Comparison of ENCODE assay signal across 1 cellular context in the genomic region with DNA sequence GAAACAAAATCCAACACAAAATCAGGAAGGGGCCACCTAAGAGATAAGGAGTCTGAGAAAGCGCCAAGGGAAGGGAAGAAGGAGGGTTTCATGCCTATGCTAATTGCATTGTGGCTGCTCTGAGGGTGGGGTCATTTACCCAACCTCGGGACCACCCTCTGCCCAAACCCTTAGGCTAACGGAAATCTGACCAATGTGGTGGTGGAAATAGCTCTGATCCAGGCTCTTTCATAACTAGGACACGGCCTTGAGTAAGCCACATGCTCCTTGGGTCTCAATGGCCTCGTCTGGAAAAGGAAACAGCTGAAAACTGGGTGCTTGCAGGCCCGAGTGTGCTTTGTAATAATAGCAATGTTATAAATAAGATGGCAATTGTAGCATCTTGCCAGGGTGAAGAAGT.
A peak's percentile ranks its signal among the peaks of the same experiment; 100 is the strongest.
TF ChIP-seq lines count a peak whose summit lies in the region.

No MANE protein-coding gene starts in this region.

TF ChIP-seq in K562, 482 proteins besides CTCF, POLR2A, EP300 and RAD21:
- TF ChIP-seq, protein P1, sequence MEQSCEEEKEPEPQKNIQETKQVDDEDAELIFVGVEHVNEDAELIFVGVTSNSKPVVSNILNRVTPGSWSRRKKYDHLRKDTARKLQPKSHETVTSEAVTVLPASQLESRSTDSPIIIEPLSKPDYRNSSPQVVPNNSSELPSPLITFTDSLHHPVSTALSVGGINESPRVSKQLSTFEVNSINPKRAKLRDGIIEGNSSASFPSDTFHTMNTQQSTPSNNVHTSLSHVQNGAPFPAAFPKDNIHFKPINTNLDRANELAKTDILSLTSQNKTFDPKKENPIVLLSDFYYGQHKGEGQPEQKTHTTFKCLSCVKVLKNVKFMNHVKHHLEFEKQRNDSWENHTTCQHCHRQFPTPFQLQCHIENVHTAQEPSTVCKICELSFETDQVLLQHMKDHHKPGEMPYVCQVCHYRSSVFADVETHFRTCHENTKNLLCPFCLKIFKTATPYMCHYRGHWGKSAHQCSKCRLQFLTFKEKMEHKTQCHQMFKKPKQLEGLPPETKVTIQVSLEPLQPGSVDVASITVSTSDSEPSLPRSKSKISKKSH (CRISPR knock-in tag; IDR thresholded peaks at IDR 0.05): no peak
- TF ChIP-seq L3MBTL2 (IDR thresholded peaks at IDR 0.05): peak; percentile 71; the same call in 1 of the 2 replicates
- TF ChIP-seq CBX8 (IDR thresholded peaks at IDR 0.05; ENCODE audit: borderline replicate concordance, extremely low read depth, low read depth, low read length, poor library complexity, severe bottlenecking): no peak
- TF ChIP-seq, protein P2, sequence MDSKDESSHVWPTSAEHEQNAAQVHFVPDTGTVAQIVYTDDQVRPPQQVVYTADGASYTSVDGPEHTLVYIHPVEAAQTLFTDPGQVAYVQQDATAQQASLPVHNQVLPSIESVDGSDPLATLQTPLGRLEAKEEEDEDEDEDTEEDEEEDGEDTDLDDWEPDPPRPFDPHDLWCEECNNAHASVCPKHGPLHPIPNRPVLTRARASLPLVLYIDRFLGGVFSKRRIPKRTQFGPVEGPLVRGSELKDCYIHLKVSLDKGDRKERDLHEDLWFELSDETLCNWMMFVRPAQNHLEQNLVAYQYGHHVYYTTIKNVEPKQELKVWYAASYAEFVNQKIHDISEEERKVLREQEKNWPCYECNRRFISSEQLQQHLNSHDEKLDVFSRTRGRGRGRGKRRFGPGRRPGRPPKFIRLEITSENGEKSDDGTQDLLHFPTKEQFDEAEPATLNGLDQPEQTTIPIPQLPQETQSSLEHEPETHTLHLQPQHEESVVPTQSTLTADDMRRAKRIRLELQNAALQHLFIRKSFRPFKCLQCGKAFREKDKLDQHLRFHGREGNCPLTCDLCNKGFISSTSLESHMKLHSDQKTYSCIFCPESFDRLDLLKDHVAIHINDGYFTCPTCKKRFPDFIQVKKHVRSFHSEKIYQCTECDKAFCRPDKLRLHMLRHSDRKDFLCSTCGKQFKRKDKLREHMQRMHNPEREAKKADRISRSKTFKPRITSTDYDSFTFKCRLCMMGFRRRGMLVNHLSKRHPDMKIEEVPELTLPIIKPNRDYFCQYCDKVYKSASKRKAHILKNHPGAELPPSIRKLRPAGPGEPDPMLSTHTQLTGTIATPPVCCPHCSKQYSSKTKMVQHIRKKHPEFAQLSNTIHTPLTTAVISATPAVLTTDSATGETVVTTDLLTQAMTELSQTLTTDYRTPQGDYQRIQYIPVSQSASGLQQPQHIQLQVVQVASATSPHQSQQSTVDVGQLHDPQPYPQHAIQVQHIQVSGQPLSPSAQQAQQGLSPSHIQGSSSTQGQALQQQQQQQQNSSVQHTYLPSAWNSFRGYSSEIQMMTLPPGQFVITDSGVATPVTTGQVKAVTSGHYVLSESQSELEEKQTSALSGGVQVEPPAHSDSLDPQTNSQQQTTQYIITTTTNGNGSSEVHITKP (IDR thresholded peaks at IDR 0.05; ENCODE audit: partially characterized antibody): peak; percentile 27
- TF ChIP-seq MECOM (CRISPR knock-in tag; IDR thresholded peaks at IDR 0.05): no peak
- no peak for TF ChIP-seq PHTF2 (CRISPR knock-in tag; IDR thresholded peaks at IDR 0.05)
- TF ChIP-seq KDM2B (CRISPR knock-in tag; IDR thresholded peaks at IDR 0.05): no peak
- TF ChIP-seq, protein P3, sequence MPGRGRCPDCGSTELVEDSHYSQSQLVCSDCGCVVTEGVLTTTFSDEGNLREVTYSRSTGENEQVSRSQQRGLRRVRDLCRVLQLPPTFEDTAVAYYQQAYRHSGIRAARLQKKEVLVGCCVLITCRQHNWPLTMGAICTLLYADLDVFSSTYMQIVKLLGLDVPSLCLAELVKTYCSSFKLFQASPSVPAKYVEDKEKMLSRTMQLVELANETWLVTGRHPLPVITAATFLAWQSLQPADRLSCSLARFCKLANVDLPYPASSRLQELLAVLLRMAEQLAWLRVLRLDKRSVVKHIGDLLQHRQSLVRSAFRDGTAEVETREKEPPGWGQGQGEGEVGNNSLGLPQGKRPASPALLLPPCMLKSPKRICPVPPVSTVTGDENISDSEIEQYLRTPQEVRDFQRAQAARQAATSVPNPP (IDR thresholded peaks at IDR 0.05; ENCODE audit: borderline replicate concordance, insufficient read depth, insufficient read length): no peak
